Comparison of ENCODE assay signal across 7 cellular contexts in genomic region chr19:32693151-32694108, GRCh38. TPM values are rescaled to one million over a fixed set of nuclear protein-coding genes. Genes with fewer than 3 reads are reported as not detected.
DNase-seq lines count a peak whose midpoint lies in the region; TF ChIP-seq lines count a peak whose summit lies in the region.
"Not testable (repeated sequence)": the region's sequence is repeated elsewhere in the genome, so short reads cannot be mapped to it uniquely, and the experiment has no call there.

No MANE protein-coding gene starts in this region.

- peaks cover 47% of the 10 kb centered on the region for H3K79me2 ChIP-seq in MM.1S (ENCODE audit: low read length)
- not testable (repeated sequence) for H3K79me2 ChIP-seq in mesendoderm (ENCODE audit: control insufficient read depth, insufficient read depth, low read length)

- H3K23ac ChIP-seq in mesendoderm (ENCODE audit: low read length) = not testable (repeated sequence)

- H3K9me3 ChIP-seq in MM.1S (replicated peaks; ENCODE audit: insufficient read depth, low read length); endocrine pancreas (ENCODE audit: control insufficient read depth, low read length); spleen: not testable (repeated sequence)

- H3K56ac ChIP-seq in mesendoderm (ENCODE audit: low read length) = not testable (repeated sequence)

- H3K27me3 Mint-ChIP-seq in T-helper 1 cell treated with Interleukin-12 subunit alpha and Interleukin-12 subunit beta and Interleukin-4 antibody, amounts not matched to agents 30 μg/mL and 1 μg/mL, for 36 hours (ENCODE audit: low read depth) = not testable (repeated sequence)

- H3K9me3 Mint-ChIP-seq in T-helper 1 cell treated with Interleukin-12 subunit alpha and Interleukin-12 subunit beta and Interleukin-4 antibody, amounts not matched to agents 30 μg/mL and 1 μg/mL, for 36 hours = not testable (repeated sequence)

- not testable (repeated sequence) for H3K18ac ChIP-seq in mesendoderm (ENCODE audit: low read length)

- H2BK120ac ChIP-seq in mesendoderm (ENCODE audit: low read depth, low read length) = not testable (repeated sequence)

- peak overlapping the region; percentile 95 for H3K4me3 Mint-ChIP-seq in T-helper 1 cell treated with Interleukin-12 subunit alpha and Interleukin-12 subunit beta and Interleukin-4 antibody, amounts not matched to agents 30 μg/mL and 1 μg/mL, for 36 hours

- H4K5ac ChIP-seq in mesendoderm (ENCODE audit: low read length) = not testable (repeated sequence)

- H3K79me1 ChIP-seq in mesendoderm (ENCODE audit: low read length) = not testable (repeated sequence)

- not testable (repeated sequence) for H3K4ac ChIP-seq in mesendoderm (ENCODE audit: low read depth, low read length)

- H3K4me3 ChIP-seq in MM.1S (ENCODE audit: low read length) = peak overlapping the region; percentile 87
- peak overlapping the region; percentile 35 for H3K4me3 ChIP-seq in endocrine pancreas (ENCODE audit: control insufficient read depth, insufficient read depth, low read length)
- H3K4me3 ChIP-seq in mesendoderm (ENCODE audit: low read length) = not testable (repeated sequence)
- H3K4me3 ChIP-seq in spleen = peak overlapping the region; percentile 72 to 94 (median 80)

- peaks cover 14% of the 10 kb centered on the region for H3K4me1 ChIP-seq in MM.1S (ENCODE audit: low read length)
- H3K4me1 ChIP-seq in endocrine pancreas (ENCODE audit: control insufficient read depth, insufficient read depth, low read length); mesendoderm (ENCODE audit: control insufficient read depth, low read depth, low read length): not testable (repeated sequence)
- peaks cover 33 to 88% (median 71%) of the 10 kb centered on the region in 6 donors for H3K4me1 ChIP-seq in spleen

- not testable (repeated sequence) for H4K20me1 ChIP-seq in MM.1S (ENCODE audit: insufficient read depth, low read length)

- not testable (repeated sequence) for H2AK5ac ChIP-seq in mesendoderm (ENCODE audit: low read length)

- H3K4me2 ChIP-seq in MM.1S (ENCODE audit: low read depth, low read length) = peak overlapping the region; percentile 100
- H3K4me2 ChIP-seq in mesendoderm (ENCODE audit: low read length) = not testable (repeated sequence)

- DNase-seq in EL (peak; percentile 17), activated gamma-delta T cell treated with Interleukin-2 at 50 U/mL for 16 hours (peak; percentile 31), mesendoderm (peak; percentile 24)
- not testable (repeated sequence) for DNase-seq in MM.1S, spleen

- TF ChIP-seq CTCF in MM.1S (IDR thresholded peaks at IDR 0.05; ENCODE audit: low read length); spleen (IDR thresholded peaks at IDR 0.05 in 8 of 11, conservative IDR thresholded peaks at IDR 0.05 in 3 of 11): not testable (repeated sequence)

- H2BK5ac ChIP-seq in mesendoderm (ENCODE audit: low read length) = not testable (repeated sequence)

- peak overlapping the region; percentile 84; the same call in 1 of the 2 replicates for H3K9ac ChIP-seq in MM.1S (ENCODE audit: low read length)
- not testable (repeated sequence) for H3K9ac ChIP-seq in endocrine pancreas (ENCODE audit: control insufficient read depth, insufficient read depth, low read length); mesendoderm (ENCODE audit: low read length)

- peak overlapping the region; percentile 92 for H3K27ac Mint-ChIP-seq in T-helper 1 cell treated with Interleukin-12 subunit alpha and Interleukin-12 subunit beta and Interleukin-4 antibody, amounts not matched to agents 30 μg/mL and 1 μg/mL, for 36 hours

- not testable (repeated sequence) for H3F3A ChIP-seq in MM.1S (ENCODE audit: insufficient read depth, low read length)

- H3K9me2 ChIP-seq in MM.1S (replicated peaks; ENCODE audit: insufficient read depth, low read length) = not testable (repeated sequence)

- H4K8ac ChIP-seq in mesendoderm (ENCODE audit: low read depth, low read length) = not testable (repeated sequence)

- peaks cover 51% of the 10 kb centered on the region for H3K4me1 Mint-ChIP-seq in T-helper 1 cell treated with Interleukin-12 subunit alpha and Interleukin-12 subunit beta and Interleukin-4 antibody, amounts not matched to agents 30 μg/mL and 1 μg/mL, for 36 hours (ENCODE audit: low read depth)

- intact Hi-C loops in spleen (cut with DNase I; ENCODE audit: low total_unique reads) = not testable (repeated sequence)

- peaks cover 44% of the 10 kb centered on the region for H3K36me3 Mint-ChIP-seq in T-helper 1 cell treated with Interleukin-12 subunit alpha and Interleukin-12 subunit beta and Interleukin-4 antibody, amounts not matched to agents 30 μg/mL and 1 μg/mL, for 36 hours (ENCODE audit: low read depth)

- H3K27ac ChIP-seq in MM.1S (ENCODE audit: low read length); mesendoderm (ENCODE audit: low read depth, low read length): not testable (repeated sequence)
- H3K27ac ChIP-seq in spleen = peak overlapping the region in 7 of 8 donors; percentile 79 to 93 (median 91)

- H2AFZ ChIP-seq in MM.1S (ENCODE audit: low read length) = not testable (repeated sequence)

- H2BK15ac ChIP-seq in mesendoderm (replicated peaks; ENCODE audit: low read depth) = not testable (repeated sequence)

- H3K36me3 ChIP-seq in MM.1S (replicated peaks; ENCODE audit: insufficient read depth, low read length); endocrine pancreas (ENCODE audit: control insufficient read depth, insufficient read depth, low read length); mesendoderm (ENCODE audit: control insufficient read depth, insufficient read depth, low read length): not testable (repeated sequence)
- H3K36me3 ChIP-seq in spleen = peaks cover 0 to 11% (median under 1%) of the 10 kb centered on the region in 6 donors

- not testable (repeated sequence) for TF ChIP-seq POLR2A in spleen (IDR thresholded peaks at IDR 0.05)

- no CpG with 5 or more reads among the region's 20 CpGs for WGBS in mesendoderm (ENCODE audit: extremely low coverage, insufficient coverage, low lambda C conversion rate)
- WGBS in spleen, 5 donors = 50 to 71% (median 58%) methylated on average over 20 of the region's 20 CpGs

- not testable (repeated sequence) for H3K27me3 ChIP-seq in MM.1S (replicated peaks; ENCODE audit: insufficient read depth, low read length); endocrine pancreas (ENCODE audit: control insufficient read depth, insufficient read depth, low read length); mesendoderm (ENCODE audit: insufficient read depth, low read length, poor library complexity); spleen (replicated peaks in 1 of 7)

RNA-seq across cellular contexts. Expression of gene NUDT19, which starts 1.8 kb away (rescaled TPM):
- 3.1 TPM for polyA plus RNA-seq in mesendoderm (2013, experiment 1 of 2)
- 3.0 TPM for polyA plus RNA-seq in mesendoderm (2013, experiment 2 of 2)
- 10 to 100 TPM in 6 of 7 donors, 1 to 10 TPM in 1; 10.0 to 18.4 (median 12.4) TPM for total RNA-seq in spleen
- 1 to 10 TPM; 4.9 to 8.0 (median 5.0) TPM for polyA plus RNA-seq in spleen

RNA-seq across cellular contexts. Expression of gene RGS9BP, which starts 17.8 kb away (rescaled TPM):
- polyA plus RNA-seq in mesendoderm (2013, experiment 1 of 2) = not detected
- polyA plus RNA-seq in mesendoderm (2013, experiment 2 of 2) = 0.01 TPM
- total RNA-seq in spleen = under 1 TPM in 6 of 7 donors, not detected in 1; 0.16 to 0.60 (median 0.37) TPM
- polyA plus RNA-seq in spleen = under 1 TPM; 0.03 to 0.13 (median 0.04) TPM

RNA-seq across cellular contexts. Expression of gene ANKRD27, which starts 18.4 kb away (rescaled TPM):
- 20.8 TPM for polyA plus RNA-seq in mesendoderm (2013, experiment 1 of 2)
- 21.7 TPM for polyA plus RNA-seq in mesendoderm (2013, experiment 2 of 2)
- total RNA-seq in spleen = 10 to 100 TPM; 24.0 to 31.7 (median 29.4) TPM
- polyA plus RNA-seq in spleen = 1 to 10 TPM; 6.5 to 9.1 (median 6.6) TPM

RNA-seq across cellular contexts. Expression of gene TDRD12, which starts 26.1 kb away (rescaled TPM):
- 0.67 TPM for polyA plus RNA-seq in mesendoderm (2013, experiment 1 of 2)
- polyA plus RNA-seq in mesendoderm (2013, experiment 2 of 2) = 0.98 TPM
- 1 to 10 TPM in 2 of 7 donors, under 1 TPM in 2, not detected in 3; 0.13 to 4.3 (median 1.4) TPM for total RNA-seq in spleen
- under 1 TPM in 2 of 3 donors, not detected in 1; 0.03 to 0.33 TPM for polyA plus RNA-seq in spleen
